In genomic region chr13:98286814-98287213, GRCh38 we compare ENCODE assay signal across 18 cellular contexts.
"Had no signal": no experiment of that assay in that cellular context is flagged by ENCODE, and none has a peak within 500 bp of the region (broad histone marks: within the 10 kb centered on the region; RNA-seq: fewer than 3 reads in every experiment).

No MANE protein-coding gene starts in this region.

- H3K27ac ChIP-seq: esophagus muscularis mucosa, pancreas, spleen, upper lobe of right lung had no signal

- H3K27ac Mint-ChIP-seq: activated CD4-positive, alpha-beta T cell treated with anti-CD3 and anti-CD28 coated beads for 36 hours; activated naive CD4-positive, alpha-beta T cell treated with anti-CD3 and anti-CD28 coated beads, Interleukin-2, amount 50 U/mL, for 24 hours; naive thymus-derived CD4-positive, alpha-beta T cell; stimulated activated memory B cell treated with anti-CD40 and anti-IgM and Interleukin-4, amounts not matched to agents 10 μg/mL and 1 μg/mL and 100 μg/mL, for 72 hours; WTC11 had no signal

- H3K4me1 Mint-ChIP-seq: activated CD4-positive, alpha-beta T cell treated with anti-CD3 and anti-CD28 coated beads for 36 hours; activated naive CD4-positive, alpha-beta T cell treated with anti-CD3 and anti-CD28 coated beads, Interleukin-2, amount 50 U/mL, for 24 hours; naive thymus-derived CD4-positive, alpha-beta T cell; stimulated activated memory B cell treated with anti-CD40 and anti-IgM and Interleukin-4, amounts not matched to agents 10 μg/mL and 1 μg/mL and 100 μg/mL, for 72 hours had no signal

- H3K36me3 Mint-ChIP-seq: activated naive CD4-positive, alpha-beta T cell treated with anti-CD3 and anti-CD28 coated beads, Interleukin-2, amount 50 U/mL, for 24 hours; naive thymus-derived CD4-positive, alpha-beta T cell; stimulated activated memory B cell treated with anti-CD40 and anti-IgM and Interleukin-4, amounts not matched to agents 10 μg/mL and 1 μg/mL and 100 μg/mL, for 72 hours; WTC11 had no signal

- H3K36me3 ChIP-seq: esophagus muscularis mucosa, pancreas, sigmoid colon, spleen, upper lobe of right lung had no signal

- H3K27me3 ChIP-seq: esophagus muscularis mucosa, pancreas, sigmoid colon, spleen, upper lobe of right lung had no signal

- H3K4me3 Mint-ChIP-seq: activated CD4-positive, alpha-beta T cell treated with anti-CD3 and anti-CD28 coated beads for 36 hours; activated naive CD4-positive, alpha-beta T cell treated with anti-CD3 and anti-CD28 coated beads, Interleukin-2, amount 50 U/mL, for 24 hours; naive thymus-derived CD4-positive, alpha-beta T cell; stimulated activated memory B cell treated with anti-CD40 and anti-IgM and Interleukin-4, amounts not matched to agents 10 μg/mL and 1 μg/mL and 100 μg/mL, for 72 hours; WTC11 had no signal

- H3K9me3 Mint-ChIP-seq: activated naive CD4-positive, alpha-beta T cell treated with anti-CD3 and anti-CD28 coated beads, Interleukin-2, amount 50 U/mL, for 24 hours; naive thymus-derived CD4-positive, alpha-beta T cell had no signal

- H3K27me3 Mint-ChIP-seq: stimulated activated memory B cell treated with anti-CD40 and anti-IgM and Interleukin-4, amounts not matched to agents 10 μg/mL and 1 μg/mL and 100 μg/mL, for 72 hours had no signal

- H3K4me3 ChIP-seq: esophagus muscularis mucosa, pancreas, sigmoid colon, spleen, upper lobe of right lung had no signal

- H3K9me3 ChIP-seq: esophagus muscularis mucosa, pancreas, sigmoid colon, spleen, upper lobe of right lung had no signal

- DNase-seq: activated CD4-positive, alpha-beta T cell treated with anti-CD3 and anti-CD28 coated beads for 36 hours; activated CD4-positive, alpha-beta T cell treated with anti-CD3 and anti-CD28 coated beads, Interleukin-2, amount 50 U/mL, for 48 hours; activated gamma-delta T cell; cerebellar nuclear complex; cortex of kidney; effector CD4-positive, alpha-beta T cell; mesenchymal stem cell; naive thymus-derived CD4-positive, alpha-beta T cell; pancreas; sigmoid colon; spleen; stimulated activated CD4-positive, alpha-beta T cell treated with anti-CD3 and anti-CD28 coated beads, Interleukin-4, amount 100 ng/mL, for 4 hours; T-helper 2 cell; upper lobe of right lung had no signal

- H3K4me1 ChIP-seq: esophagus muscularis mucosa, upper lobe of right lung had no signal

- ATAC-seq: activated CD4-positive, alpha-beta T cell treated with anti-CD3 and anti-CD28 coated beads for 36 hours; naive thymus-derived CD4-positive, alpha-beta T cell; stimulated activated memory B cell treated with anti-CD40 and anti-IgM and Interleukin-4, amounts not matched to agents 10 μg/mL and 1 μg/mL and 100 μg/mL, for 72 hours; upper lobe of right lung had no signal
